In the genomic region with DNA sequence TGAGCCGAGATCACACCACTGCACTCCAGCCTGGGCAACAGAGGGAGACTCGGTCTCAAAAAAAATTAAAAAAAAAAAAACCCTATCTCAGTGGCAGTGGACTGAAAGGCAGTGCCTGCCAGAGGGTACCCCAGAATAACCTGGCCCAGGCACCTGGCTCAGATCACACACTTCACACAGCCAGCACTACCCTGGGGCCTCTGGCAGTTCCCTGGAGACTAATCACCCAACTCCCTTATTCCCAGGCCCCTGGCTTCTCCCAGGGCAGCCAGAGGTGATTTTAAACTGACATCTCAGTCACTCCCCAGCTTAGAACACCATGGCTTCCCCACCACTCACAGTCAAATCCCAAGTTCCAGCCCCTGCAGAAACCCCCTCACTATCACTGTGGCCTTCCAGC, we compare ENCODE assay signal across 1 cellular context.
TF ChIP-seq lines count a peak whose summit lies in the region.

No MANE protein-coding gene starts in this region.

TF ChIP-seq in WTC11, 78 proteins besides CTCF, POLR2A, EP300 and RAD21 (continued from another document):
- TF ChIP-seq, protein P1, sequence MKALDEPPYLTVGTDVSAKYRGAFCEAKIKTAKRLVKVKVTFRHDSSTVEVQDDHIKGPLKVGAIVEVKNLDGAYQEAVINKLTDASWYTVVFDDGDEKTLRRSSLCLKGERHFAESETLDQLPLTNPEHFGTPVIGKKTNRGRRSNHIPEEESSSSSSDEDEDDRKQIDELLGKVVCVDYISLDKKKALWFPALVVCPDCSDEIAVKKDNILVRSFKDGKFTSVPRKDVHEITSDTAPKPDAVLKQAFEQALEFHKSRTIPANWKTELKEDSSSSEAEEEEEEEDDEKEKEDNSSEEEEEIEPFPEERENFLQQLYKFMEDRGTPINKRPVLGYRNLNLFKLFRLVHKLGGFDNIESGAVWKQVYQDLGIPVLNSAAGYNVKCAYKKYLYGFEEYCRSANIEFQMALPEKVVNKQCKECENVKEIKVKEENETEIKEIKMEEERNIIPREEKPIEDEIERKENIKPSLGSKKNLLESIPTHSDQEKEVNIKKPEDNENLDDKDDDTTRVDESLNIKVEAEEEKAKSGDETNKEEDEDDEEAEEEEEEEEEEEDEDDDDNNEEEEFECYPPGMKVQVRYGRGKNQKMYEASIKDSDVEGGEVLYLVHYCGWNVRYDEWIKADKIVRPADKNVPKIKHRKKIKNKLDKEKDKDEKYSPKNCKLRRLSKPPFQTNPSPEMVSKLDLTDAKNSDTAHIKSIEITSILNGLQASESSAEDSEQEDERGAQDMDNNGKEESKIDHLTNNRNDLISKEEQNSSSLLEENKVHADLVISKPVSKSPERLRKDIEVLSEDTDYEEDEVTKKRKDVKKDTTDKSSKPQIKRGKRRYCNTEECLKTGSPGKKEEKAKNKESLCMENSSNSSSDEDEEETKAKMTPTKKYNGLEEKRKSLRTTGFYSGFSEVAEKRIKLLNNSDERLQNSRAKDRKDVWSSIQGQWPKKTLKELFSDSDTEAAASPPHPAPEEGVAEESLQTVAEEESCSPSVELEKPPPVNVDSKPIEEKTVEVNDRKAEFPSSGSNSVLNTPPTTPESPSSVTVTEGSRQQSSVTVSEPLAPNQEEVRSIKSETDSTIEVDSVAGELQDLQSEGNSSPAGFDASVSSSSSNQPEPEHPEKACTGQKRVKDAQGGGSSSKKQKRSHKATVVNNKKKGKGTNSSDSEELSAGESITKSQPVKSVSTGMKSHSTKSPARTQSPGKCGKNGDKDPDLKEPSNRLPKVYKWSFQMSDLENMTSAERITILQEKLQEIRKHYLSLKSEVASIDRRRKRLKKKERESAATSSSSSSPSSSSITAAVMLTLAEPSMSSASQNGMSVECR (CRISPR knock-in tag; IDR thresholded peaks at IDR 0.05; ENCODE audit: borderline replicate concordance), result no peak
- TF ChIP-seq, protein P2, sequence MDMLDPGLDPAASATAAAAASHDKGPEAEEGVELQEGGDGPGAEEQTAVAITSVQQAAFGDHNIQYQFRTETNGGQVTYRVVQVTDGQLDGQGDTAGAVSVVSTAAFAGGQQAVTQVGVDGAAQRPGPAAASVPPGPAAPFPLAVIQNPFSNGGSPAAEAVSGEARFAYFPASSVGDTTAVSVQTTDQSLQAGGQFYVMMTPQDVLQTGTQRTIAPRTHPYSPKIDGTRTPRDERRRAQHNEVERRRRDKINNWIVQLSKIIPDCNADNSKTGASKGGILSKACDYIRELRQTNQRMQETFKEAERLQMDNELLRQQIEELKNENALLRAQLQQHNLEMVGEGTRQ (CRISPR knock-in tag; IDR thresholded peaks at IDR 0.05), result no peak
TF ChIP-seq in WTC11: peak in this region for 0.
